Comparison of ENCODE assay signal across 19 cellular contexts in genomic region chr5:9455826-9456434, GRCh38.
A peak's percentile ranks its signal among the peaks of the same experiment; 100 is the strongest.
DNase-seq lines count a peak whose midpoint lies in the region; ATAC-seq and TF ChIP-seq lines count a peak whose summit lies in the region.
"Had no signal": no experiment of that assay in that cellular context is flagged by ENCODE, and none has a peak within 500 bp of the region (broad histone marks: within the 10 kb centered on the region; RNA-seq: fewer than 3 reads in every experiment).

No MANE protein-coding gene starts in this region.

- peak overlapping the region in 9 of 11 experiments; percentile 37 to 65 (median 56); a peak in 15 of 22 replicates for H3K4me2 ChIP-seq in BLaER1 treated with 17β-estradiol and CSF1 and Interleukin-3, amounts not matched to agents 10 nM and 100 nM
- H3K4me2 ChIP-seq in MM.1S (ENCODE audit: low read depth, low read length), result no peak overlapping the region

- H3K79me2 ChIP-seq in MM.1S (ENCODE audit: low read length), result no peaks in the 10 kb centered on the region

- DNase-seq in MM.1S (peak; percentile 10), foreskin melanocyte (peak; percentile 62), neural crest cell (ENCODE audit: low read depth, low spot score) (no peak), NCI-H187 (lab: John Stamatoyannopoulos, UW) (no peak), NCI-H1417 treated with DMSO at 0.1 percent for 48 hours (lab: John Stamatoyannopoulos, UW) (no peak), COLO668 (lab: John Stamatoyannopoulos, UW; ENCODE audit: unreplicated experiment) (no peak)
- DNase-seq: activated effector memory CD4-positive, alpha-beta T cell treated with anti-CD3 and anti-CD28 coated beads, Interleukin-2, amount 50 U/mL, for 16 hours; amygdala; CD8-positive, alpha-beta memory T cell; colonic mucosa; NCI-H2029; NCI-H526 treated with DMSO at 0.1 percent for 48 hours; posterior cingulate gyrus; stimulated activated naive B cell treated with anti-CD40 and anti-IgM and Interleukin-4, amounts not matched to agents 10 μg/mL and 1 μg/mL and 100 μg/mL, for 72 hours had no signal

- H3K9me3 ChIP-seq in BLaER1 treated with 17β-estradiol and CSF1 and Interleukin-3, amounts not matched to agents 10 nM and 100 nM (replicated peaks in 1 of 11), result peaks cover 11 to 25% (median 17%) of the 10 kb centered on the region in 11 experiments
- H3K9me3 ChIP-seq in MM.1S (replicated peaks; ENCODE audit: insufficient read depth, low read length), result no peaks in the 10 kb centered on the region
- H3K9me3 ChIP-seq: colonic mucosa, SJCRH30 had no signal

- no peaks in the 10 kb centered on the region for H3K27me3 ChIP-seq in BLaER1 treated with 17β-estradiol and CSF1 and Interleukin-3, amounts not matched to agents 10 nM and 100 nM
- H3K27me3 ChIP-seq in MM.1S (replicated peaks; ENCODE audit: insufficient read depth, low read length), result no peaks in the 10 kb centered on the region
- H3K27me3 ChIP-seq: colonic mucosa, SJCRH30 had no signal

- H3K27ac Mint-ChIP-seq in neural crest cell (ENCODE audit: unreplicated experiment), result peak overlapping the region; percentile 94
- H3K27ac Mint-ChIP-seq: CD8-positive, alpha-beta memory T cell; stimulated activated naive B cell treated with anti-CD40 and anti-IgM and Interleukin-4, amounts not matched to agents 10 μg/mL and 1 μg/mL and 100 μg/mL, for 72 hours; T-helper 2 cell treated with Interferon-gamma antibody and Interleukin-4, amounts not matched to agents 5 μg/mL and 100 μg/mL, for 36 hours had no signal

- no peak for ATAC-seq in GM21526 (IDR thresholded peaks at IDR 0.05; ENCODE audit: low FRiP score, unreplicated experiment)
- ATAC-seq: activated CD4-positive, CD25-positive, alpha-beta regulatory T cell treated with anti-CD3 and anti-CD28 coated beads, Interleukin-2, amount 50 U/mL, for 24 hours; stimulated activated naive B cell treated with anti-CD40 and anti-IgM and Interleukin-4, amounts not matched to agents 10 μg/mL and 1 μg/mL and 100 μg/mL, for 72 hours had no signal

- no peaks in the 10 kb centered on the region for H3K9me2 ChIP-seq in MM.1S (replicated peaks; ENCODE audit: insufficient read depth, low read length)

- no peaks in the 10 kb centered on the region for H3F3A ChIP-seq in MM.1S (ENCODE audit: insufficient read depth, low read length)

- H3K4me1 ChIP-seq in BLaER1 treated with 17β-estradiol and CSF1 and Interleukin-3, amounts not matched to agents 10 nM and 100 nM, result peaks cover 10 to 18% (median 13%) of the 10 kb centered on the region in 10 experiments; a peak in 19 of 20 replicates
- H3K4me1 ChIP-seq in MM.1S (ENCODE audit: low read length), result no peaks in the 10 kb centered on the region
- H3K4me1 ChIP-seq: colonic mucosa, SJCRH30 had no signal

- peak overlapping the region; percentile 52 for H3K4me3 Mint-ChIP-seq in neural crest cell
- H3K4me3 Mint-ChIP-seq: CD8-positive, alpha-beta memory T cell; stimulated activated naive B cell treated with anti-CD40 and anti-IgM and Interleukin-4, amounts not matched to agents 10 μg/mL and 1 μg/mL and 100 μg/mL, for 72 hours; T-helper 2 cell treated with Interferon-gamma antibody and Interleukin-4, amounts not matched to agents 5 μg/mL and 100 μg/mL, for 36 hours had no signal

- peaks cover 13% of the 10 kb centered on the region for H3K36me3 Mint-ChIP-seq in neural crest cell (ENCODE audit: low read depth)
- H3K36me3 Mint-ChIP-seq: CD8-positive, alpha-beta memory T cell; stimulated activated naive B cell treated with anti-CD40 and anti-IgM and Interleukin-4, amounts not matched to agents 10 μg/mL and 1 μg/mL and 100 μg/mL, for 72 hours had no signal

- peaks cover 59% of the 10 kb centered on the region for H3K4me1 Mint-ChIP-seq in neural crest cell
- H3K4me1 Mint-ChIP-seq: CD8-positive, alpha-beta memory T cell; stimulated activated naive B cell treated with anti-CD40 and anti-IgM and Interleukin-4, amounts not matched to agents 10 μg/mL and 1 μg/mL and 100 μg/mL, for 72 hours had no signal

- no peaks in the 10 kb centered on the region for H4K20me1 ChIP-seq in BLaER1 treated with 17β-estradiol and CSF1 and Interleukin-3, amounts not matched to agents 10 nM and 100 nM
- H4K20me1 ChIP-seq in MM.1S (ENCODE audit: insufficient read depth, low read length), result no peaks in the 10 kb centered on the region

- no peaks in the 10 kb centered on the region for H3K36me3 ChIP-seq in BLaER1 treated with 17β-estradiol and CSF1 and Interleukin-3, amounts not matched to agents 10 nM and 100 nM
- H3K36me3 ChIP-seq in MM.1S (replicated peaks; ENCODE audit: insufficient read depth, low read length), result no peaks in the 10 kb centered on the region
- H3K36me3 ChIP-seq: colonic mucosa, SJCRH30 had no signal

- H3K4me3 ChIP-seq in BLaER1 treated with 17β-estradiol and CSF1 and Interleukin-3, amounts not matched to agents 10 nM and 100 nM, result no peak overlapping the region
- H3K4me3 ChIP-seq in MM.1S (ENCODE audit: low read length), result no peak overlapping the region
- H3K4me3 ChIP-seq: colonic mucosa, SJCRH30 had no signal

- no peak overlapping the region for H3K27ac ChIP-seq in BLaER1 treated with 17β-estradiol and CSF1 and Interleukin-3, amounts not matched to agents 10 nM and 100 nM
- H3K27ac ChIP-seq in MM.1S (ENCODE audit: low read length), result no peak overlapping the region
- H3K27ac ChIP-seq: colonic mucosa, SJCRH30 had no signal

- H3K9me3 Mint-ChIP-seq in neural crest cell, result peaks cover 7% of the 10 kb centered on the region
- H3K9me3 Mint-ChIP-seq: T-helper 2 cell treated with Interferon-gamma antibody and Interleukin-4, amounts not matched to agents 5 μg/mL and 100 μg/mL, for 36 hours had no signal

- TF ChIP-seq CTCF in MM.1S (IDR thresholded peaks at IDR 0.05; ENCODE audit: low read length), result no peak
- TF ChIP-seq CTCF in neural crest cell (conservative IDR thresholded peaks at IDR 0.05), result no peak

- H3K9ac ChIP-seq in BLaER1 treated with 17β-estradiol and CSF1 and Interleukin-3, amounts not matched to agents 10 nM and 100 nM, result no peak overlapping the region
- no peak overlapping the region for H3K9ac ChIP-seq in MM.1S (ENCODE audit: low read length)

- H2AFZ ChIP-seq in MM.1S (ENCODE audit: low read length), result no peak overlapping the region

- no peaks in the 10 kb centered on the region for H3K27me3 Mint-ChIP-seq in neural crest cell (ENCODE audit: low read depth)
- H3K27me3 Mint-ChIP-seq: stimulated activated naive B cell treated with anti-CD40 and anti-IgM and Interleukin-4, amounts not matched to agents 10 μg/mL and 1 μg/mL and 100 μg/mL, for 72 hours had no signal

Comparison
In these comparisons a context has a peak if more than half of its experiments do, and no peak if none do; other contexts are left out.
1. DNase-seq: peak in MM.1S (single experiment) and foreskin melanocyte (single experiment); none in neural crest cell (single experiment), NCI-H187 (0 of 2), NCI-H1417 treated with DMSO at 0.1 percent for 48 hours (single experiment) and COLO668 (single experiment).